21 cellular contexts compared by ENCODE assay signal in the genomic region with DNA sequence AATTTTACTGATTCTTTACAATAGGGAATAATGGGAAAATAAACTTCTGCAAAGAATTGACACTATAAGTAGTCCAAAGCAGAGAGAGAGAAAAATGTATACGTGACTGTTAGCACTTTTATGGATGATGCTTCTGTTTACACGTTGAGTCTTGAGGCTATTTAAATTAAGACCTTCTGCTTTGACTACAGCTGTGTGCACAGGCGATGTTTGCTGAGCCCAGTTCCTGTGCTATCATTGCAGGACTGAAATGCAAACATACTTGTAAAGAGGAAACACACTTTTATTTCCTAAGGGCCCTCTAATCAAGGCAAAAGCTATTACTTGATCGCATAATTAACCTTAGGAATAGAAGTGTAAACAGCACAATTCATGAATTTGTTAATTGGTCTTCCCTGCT.
DNase-seq lines count a peak whose midpoint lies in the region; ATAC-seq and TF ChIP-seq lines count a peak whose summit lies in the region.
"Had no signal": no experiment of that assay in that cellular context is flagged by ENCODE, and none has a peak within 500 bp of the region (broad histone marks: within the 10 kb centered on the region; RNA-seq: fewer than 3 reads in every experiment).

No MANE protein-coding gene starts in this region.

- H3K9me3 ChIP-seq in SK-N-SH = no peaks in the 10 kb centered on the region
- no peaks in the 10 kb centered on the region for H3K9me3 ChIP-seq in right cardiac atrium (ENCODE audit: control insufficient read depth, low read length)
- H3K9me3 ChIP-seq in prostate gland = no peaks in the 10 kb centered on the region
- H3K9me3 ChIP-seq: esophagus squamous epithelium, psoas muscle, upper lobe of right lung had no signal

- H3K27me3 ChIP-seq in SK-N-SH (ENCODE audit: insufficient read depth) (no peaks in the 10 kb centered on the region), right cardiac atrium (ENCODE audit: control insufficient read depth, insufficient read depth) (no peaks in the 10 kb centered on the region), prostate gland (replicated peaks; ENCODE audit: insufficient read depth) (no peaks in the 10 kb centered on the region)
- H3K27me3 ChIP-seq: esophagus squamous epithelium, upper lobe of right lung had no signal

- H4K20me1 ChIP-seq in SK-N-SH (ENCODE audit: insufficient read depth) = no peaks in the 10 kb centered on the region

- POLR2A ChIA-PET in SK-N-SH (lab: Yijun Ruan, JAX) = no interaction called here

- ATAC-seq in SK-N-SH treated with all-trans-retinoic acid at 6 μM for 48 hours = no peak
- ATAC-seq in right cardiac atrium = no peak
- ATAC-seq: effector memory CD8-positive, alpha-beta T cell; left lobe of liver; psoas muscle; upper lobe of right lung had no signal

- intact Hi-C loops in right cardiac atrium (cut with DNase I) (no loop called here), prostate gland (cut with DNase I) (no loop called here)

- no peak for TF ChIP-seq EP300 in SK-N-SH (IDR thresholded peaks at IDR 0.05; ENCODE audit: borderline replicate concordance in 1 of 2, low read depth in 1 of 2, low read length in 1 of 2)

- H2AFZ ChIP-seq in SK-N-SH (ENCODE audit: low read depth) = no peak overlapping the region

- no peaks in the 10 kb centered on the region for H3K79me2 ChIP-seq in SK-N-SH (ENCODE audit: insufficient read depth)

- no peaks in the 10 kb centered on the region for H3K9me2 ChIP-seq in SK-N-SH

- H3K27ac ChIP-seq in SK-N-SH (ENCODE audit: low read depth in 2 of 2, low read length in 1 of 2) (peak overlapping the region in 1 of 2 experiments; percentile 88; a peak in 2 of 4 replicates), right cardiac atrium (ENCODE audit: low read length) (no peak overlapping the region), prostate gland (no peak overlapping the region)
- H3K27ac ChIP-seq: esophagus squamous epithelium, psoas muscle, upper lobe of right lung had no signal

- no peak for TF ChIP-seq CTCF in SK-N-SH (IDR thresholded peaks at IDR 0.05)
- TF ChIP-seq CTCF in prostate gland (IDR thresholded peaks at IDR 0.05) = no peak

- no peak overlapping the region for H3K4me3 ChIP-seq in SK-N-SH (ENCODE audit: low read depth in 2 of 2, low read length in 1 of 2)
- no peak overlapping the region for H3K4me3 ChIP-seq in right cardiac atrium (ENCODE audit: low read length)
- no peak overlapping the region for H3K4me3 ChIP-seq in prostate gland
- H3K4me3 ChIP-seq: esophagus squamous epithelium, psoas muscle, smooth muscle cell, upper lobe of right lung had no signal

- no peaks in the 10 kb centered on the region for H3F3A ChIP-seq in SK-N-SH (replicated peaks; ENCODE audit: insufficient read depth)

- no peak for TF ChIP-seq POLR2A in prostate gland (IDR thresholded peaks at IDR 0.05)

- CTCF ChIA-PET in SK-N-SH (lab: Yijun Ruan, JAX) = interaction anchor here (1.0 to 1.2 kb wide), 2 partner anchors 9 to 40 kb away, joined by 3 to 4 read pairs; no protein-coding TSS in a partner anchor

- peak; percentile 21 for DNase-seq in SK-N-SH
- DNase-seq in NCI-H2081 (lab: John Stamatoyannopoulos, UW) = peak; percentile 56 to 89
- DNase-seq in NCI-H774 (lab: John Stamatoyannopoulos, UW) = peak; percentile 67
- DNase-seq in right cardiac atrium = no peak
- no peak for DNase-seq in prostate gland (ENCODE audit: low spot score)
- DNase-seq in NCI-H1694 treated with DMSO at 0.1 percent for 48 hours (lab: John Stamatoyannopoulos, UW) = no peak
- no peak for DNase-seq in NCI-H2107 treated with DMSO at 0.1 percent for 48 hours (lab: John Stamatoyannopoulos, UW; ENCODE audit: unreplicated experiment)
- DNase-seq: activated CD4-positive, CD25-positive, alpha-beta regulatory T cell treated with anti-CD3 and anti-CD28 coated beads, Interleukin-2, amount 50 U/mL, for 72 hours; activated naive CD8-positive, alpha-beta T cell treated with anti-CD3 and anti-CD28 coated beads for 36 hours; effector memory CD8-positive, alpha-beta T cell; esophagus squamous epithelium; KBM-7; MV-4-11; NCI-H524; psoas muscle; stimulated activated CD4-positive, alpha-beta T cell treated with anti-CD3 and anti-CD28 coated beads, Interleukin-4, amount 100 ng/mL, for 24 hours; T-helper 9 cell; upper lobe of right lung had no signal

- 40% methylated on average over 4 of the region's 4 CpGs for WGBS in SK-N-SH (ENCODE audit: low lambda C conversion rate)
- WGBS in right cardiac atrium = 75% methylated on average over 4 of the region's 4 CpGs
- 45% methylated on average over 4 of the region's 4 CpGs for WGBS in prostate gland

- H3K4me2 ChIP-seq in SK-N-SH = no peak overlapping the region

- H3K36me3 ChIP-seq in SK-N-SH (replicated peaks in 1 of 2; ENCODE audit: control insufficient read depth in 1 of 2, insufficient read depth in 2 of 2, low read length in 1 of 2) (no peaks in the 10 kb centered on the region), prostate gland (no peaks in the 10 kb centered on the region)
- H3K36me3 ChIP-seq: esophagus squamous epithelium, upper lobe of right lung had no signal

- no peak for TF ChIP-seq RAD21 in SK-N-SH (IDR thresholded peaks at IDR 0.05; ENCODE audit: low read length)

- no peak overlapping the region for H3K9ac ChIP-seq in SK-N-SH

- peaks cover 0 to 18% of the 10 kb centered on the region in 2 experiments; a peak in 2 of 4 replicates for H3K4me1 ChIP-seq in SK-N-SH (ENCODE audit: control insufficient read depth in 1 of 2, insufficient read depth in 2 of 2, low read depth in 1 of 2, low read length in 1 of 2)
- no peaks in the 10 kb centered on the region for H3K4me1 ChIP-seq in right cardiac atrium (ENCODE audit: control insufficient read depth, insufficient read depth, low read length)
- no peaks in the 10 kb centered on the region for H3K4me1 ChIP-seq in prostate gland (replicated peaks)
- H3K4me1 ChIP-seq: psoas muscle, upper lobe of right lung had no signal

TF ChIP-seq in SK-N-SH, 30 proteins besides CTCF, POLR2A, EP300 and RAD21:
- TF ChIP-seq FOXJ3 (CRISPR knock-in tag; IDR thresholded peaks at IDR 0.05) = no peak

TF ChIP-seq in SK-N-SH treated with all-trans-retinoic acid at 6 μM for 48 hours, 23 proteins besides CTCF, POLR2A, EP300 and RAD21 (continues in another document):
- TF ChIP-seq RARB (CRISPR knock-in tag; IDR thresholded peaks at IDR 0.05) (no peak), TOX (CRISPR knock-in tag; IDR thresholded peaks at IDR 0.05; ENCODE audit: borderline replicate concordance) (no peak), ARNTL (CRISPR knock-in tag; IDR thresholded peaks at IDR 0.05; ENCODE audit: borderline replicate concordance, low read depth) (no peak), ZNF70 (CRISPR knock-in tag; IDR thresholded peaks at IDR 0.05) (no peak), ZC3H10 (CRISPR knock-in tag; IDR thresholded peaks at IDR 0.05) (no peak), ZFP3 (CRISPR knock-in tag; IDR thresholded peaks at IDR 0.05) (no peak)
- TF ChIP-seq, protein P1, sequence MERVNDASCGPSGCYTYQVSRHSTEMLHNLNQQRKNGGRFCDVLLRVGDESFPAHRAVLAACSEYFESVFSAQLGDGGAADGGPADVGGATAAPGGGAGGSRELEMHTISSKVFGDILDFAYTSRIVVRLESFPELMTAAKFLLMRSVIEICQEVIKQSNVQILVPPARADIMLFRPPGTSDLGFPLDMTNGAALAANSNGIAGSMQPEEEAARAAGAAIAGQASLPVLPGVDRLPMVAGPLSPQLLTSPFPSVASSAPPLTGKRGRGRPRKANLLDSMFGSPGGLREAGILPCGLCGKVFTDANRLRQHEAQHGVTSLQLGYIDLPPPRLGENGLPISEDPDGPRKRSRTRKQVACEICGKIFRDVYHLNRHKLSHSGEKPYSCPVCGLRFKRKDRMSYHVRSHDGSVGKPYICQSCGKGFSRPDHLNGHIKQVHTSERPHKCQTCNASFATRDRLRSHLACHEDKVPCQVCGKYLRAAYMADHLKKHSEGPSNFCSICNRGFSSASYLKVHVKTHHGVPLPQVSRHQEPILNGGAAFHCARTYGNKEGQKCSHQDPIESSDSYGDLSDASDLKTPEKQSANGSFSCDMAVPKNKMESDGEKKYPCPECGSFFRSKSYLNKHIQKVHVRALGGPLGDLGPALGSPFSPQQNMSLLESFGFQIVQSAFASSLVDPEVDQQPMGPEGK (CRISPR knock-in tag; IDR thresholded peaks at IDR 0.05; ENCODE audit: borderline replicate concordance) = no peak
- TF ChIP-seq, protein P2, sequence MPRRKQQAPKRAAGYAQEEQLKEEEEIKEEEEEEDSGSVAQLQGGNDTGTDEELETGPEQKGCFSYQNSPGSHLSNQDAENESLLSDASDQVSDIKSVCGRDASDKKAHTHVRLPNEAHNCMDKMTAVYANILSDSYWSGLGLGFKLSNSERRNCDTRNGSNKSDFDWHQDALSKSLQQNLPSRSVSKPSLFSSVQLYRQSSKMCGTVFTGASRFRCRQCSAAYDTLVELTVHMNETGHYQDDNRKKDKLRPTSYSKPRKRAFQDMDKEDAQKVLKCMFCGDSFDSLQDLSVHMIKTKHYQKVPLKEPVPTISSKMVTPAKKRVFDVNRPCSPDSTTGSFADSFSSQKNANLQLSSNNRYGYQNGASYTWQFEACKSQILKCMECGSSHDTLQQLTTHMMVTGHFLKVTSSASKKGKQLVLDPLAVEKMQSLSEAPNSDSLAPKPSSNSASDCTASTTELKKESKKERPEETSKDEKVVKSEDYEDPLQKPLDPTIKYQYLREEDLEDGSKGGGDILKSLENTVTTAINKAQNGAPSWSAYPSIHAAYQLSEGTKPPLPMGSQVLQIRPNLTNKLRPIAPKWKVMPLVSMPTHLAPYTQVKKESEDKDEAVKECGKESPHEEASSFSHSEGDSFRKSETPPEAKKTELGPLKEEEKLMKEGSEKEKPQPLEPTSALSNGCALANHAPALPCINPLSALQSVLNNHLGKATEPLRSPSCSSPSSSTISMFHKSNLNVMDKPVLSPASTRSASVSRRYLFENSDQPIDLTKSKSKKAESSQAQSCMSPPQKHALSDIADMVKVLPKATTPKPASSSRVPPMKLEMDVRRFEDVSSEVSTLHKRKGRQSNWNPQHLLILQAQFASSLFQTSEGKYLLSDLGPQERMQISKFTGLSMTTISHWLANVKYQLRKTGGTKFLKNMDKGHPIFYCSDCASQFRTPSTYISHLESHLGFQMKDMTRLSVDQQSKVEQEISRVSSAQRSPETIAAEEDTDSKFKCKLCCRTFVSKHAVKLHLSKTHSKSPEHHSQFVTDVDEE (CRISPR knock-in tag; IDR thresholded peaks at IDR 0.05) = no peak
- TF ChIP-seq, protein P3, sequence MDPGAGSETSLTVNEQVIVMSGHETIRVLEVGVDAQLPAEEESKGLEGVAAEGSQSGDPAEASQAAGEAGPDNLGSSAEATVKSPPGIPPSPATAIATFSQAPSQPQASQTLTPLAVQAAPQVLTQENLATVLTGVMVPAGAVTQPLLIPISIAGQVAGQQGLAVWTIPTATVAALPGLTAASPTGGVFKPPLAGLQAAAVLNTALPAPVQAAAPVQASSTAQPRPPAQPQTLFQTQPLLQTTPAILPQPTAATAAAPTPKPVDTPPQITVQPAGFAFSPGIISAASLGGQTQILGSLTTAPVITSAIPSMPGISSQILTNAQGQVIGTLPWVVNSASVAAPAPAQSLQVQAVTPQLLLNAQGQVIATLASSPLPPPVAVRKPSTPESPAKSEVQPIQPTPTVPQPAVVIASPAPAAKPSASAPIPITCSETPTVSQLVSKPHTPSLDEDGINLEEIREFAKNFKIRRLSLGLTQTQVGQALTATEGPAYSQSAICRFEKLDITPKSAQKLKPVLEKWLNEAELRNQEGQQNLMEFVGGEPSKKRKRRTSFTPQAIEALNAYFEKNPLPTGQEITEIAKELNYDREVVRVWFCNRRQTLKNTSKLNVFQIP (CRISPR knock-in tag; IDR thresholded peaks at IDR 0.05; ENCODE audit: borderline replicate concordance, low read depth) = no peak

Comparison
In these comparisons a context has a peak if more than half of its experiments do, and no peak if none do; other contexts are left out.
1. DNase-seq: peak in SK-N-SH (single experiment), NCI-H2081 (2 of 2) and NCI-H774 (single experiment); none in right cardiac atrium (0 of 3), prostate gland (single experiment), NCI-H1694 treated with DMSO at 0.1 percent for 48 hours (single experiment) and NCI-H2107 treated with DMSO at 0.1 percent for 48 hours (single experiment).